13 cellular contexts compared by ENCODE assay signal in the genomic region with DNA sequence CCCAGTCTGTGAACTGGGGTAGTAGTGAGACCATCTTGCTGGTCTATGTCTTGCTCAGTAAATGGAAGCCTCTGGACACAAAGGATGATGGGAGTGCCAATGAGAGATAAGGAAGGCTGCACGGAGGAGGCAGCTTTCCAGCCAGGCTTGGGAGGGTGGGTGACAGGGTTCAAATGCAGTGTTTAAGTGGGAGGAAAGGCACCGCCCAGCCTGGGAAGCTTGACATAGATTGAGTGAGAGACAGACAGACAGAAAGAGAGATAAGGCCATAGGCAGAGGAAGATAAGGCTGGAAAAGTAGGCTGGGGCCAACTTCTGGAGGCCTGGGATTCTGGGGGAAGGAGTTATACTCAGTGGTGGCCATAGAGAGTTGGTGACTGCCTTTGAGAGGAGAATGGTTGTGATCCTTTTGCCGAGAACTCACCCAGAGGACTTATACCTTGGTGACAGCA. TPM values are rescaled to one million over a fixed set of nuclear protein-coding genes. Genes with fewer than 3 reads are reported as not detected.
DNase-seq lines count a peak whose midpoint lies in the region; ATAC-seq, FAIRE-seq and TF ChIP-seq lines count a peak whose summit lies in the region.
"Had no signal": no experiment of that assay in that cellular context is flagged by ENCODE, and none has a peak within 500 bp of the region (broad histone marks: within the 10 kb centered on the region; RNA-seq: fewer than 3 reads in every experiment).

No MANE protein-coding gene starts in this region.

- peak overlapping the region; percentile 92 for H4K91ac ChIP-seq in mesenchymal stem cell (ENCODE audit: low read length)

- peak overlapping the region; percentile 44 to 77 for H3K4ac ChIP-seq in mesenchymal stem cell (ENCODE audit: low read depth in 1 of 2, low read length in 2 of 2)

- H2AFZ ChIP-seq in mesenchymal stem cell (ENCODE audit: low read depth, low read length), result no peak overlapping the region

- ATAC-seq in thoracic aorta (ENCODE audit: insufficient number of reproducible peaks, low FRiP score, low read depth), result no peak

- no peak overlapping the region for H3K4me3 ChIP-seq in WERI-Rb-1 (ENCODE audit: low read depth, low read length)
- no peak overlapping the region for H3K4me3 ChIP-seq in mesenchymal stem cell (ENCODE audit: insufficient read depth in 1 of 2, low read depth in 1 of 2, low read length in 2 of 2)
- no peak overlapping the region for H3K4me3 ChIP-seq in thoracic aorta
- H3K4me3 ChIP-seq in HAP-1, result no peak overlapping the region

- 54% methylated on average over 3 of the region's 3 CpGs for WGBS in mesenchymal stem cell

- peak overlapping the region; percentile 67 to 96 for H3K18ac ChIP-seq in mesenchymal stem cell (ENCODE audit: low read depth in 1 of 2, low read length in 2 of 2)

- H2AK5ac ChIP-seq in mesenchymal stem cell (ENCODE audit: low read length, severe bottlenecking), result peak overlapping the region; percentile 76

- H2BK15ac ChIP-seq in mesenchymal stem cell (ENCODE audit: low read depth, poor library complexity, severe bottlenecking), result peak overlapping the region; percentile 60

- H2BK12ac ChIP-seq in mesenchymal stem cell (ENCODE audit: low read length in 2 of 2), result peak overlapping the region; percentile 64 to 96

- peak overlapping the region; percentile 69 for H3K9ac ChIP-seq in mesenchymal stem cell (ENCODE audit: low read length)

- peak; percentile 38 for FAIRE-seq in HTR-8/SVneo (lab: Jason Lieb, UNC)

- H3K27me3 ChIP-seq in WERI-Rb-1 (ENCODE audit: insufficient read depth, low read depth, severe bottlenecking), result no peaks in the 10 kb centered on the region
- H3K27me3 ChIP-seq in mesenchymal stem cell (ENCODE audit: control insufficient read depth in 1 of 2, insufficient read depth in 1 of 2, low read length in 2 of 2), result no peaks in the 10 kb centered on the region
- no peaks in the 10 kb centered on the region for H3K27me3 ChIP-seq in thoracic aorta (replicated peaks; ENCODE audit: insufficient read depth)
- peaks cover 20% of the 10 kb centered on the region for H3K27me3 ChIP-seq in HAP-1 (ENCODE audit: low read depth)

- peak overlapping the region in 1 of 2 experiments; percentile 8 for H3K14ac ChIP-seq in mesenchymal stem cell (ENCODE audit: low read length in 2 of 2)

- peak overlapping the region; percentile 71 for H2BK5ac ChIP-seq in mesenchymal stem cell (ENCODE audit: low read depth, low read length, poor library complexity, severe bottlenecking)

- H4K8ac ChIP-seq in mesenchymal stem cell (ENCODE audit: low read length), result peak overlapping the region; percentile 73

- DNase-seq in HTR-8/SVneo (ENCODE audit: insufficient read length, low spot score) (no peak), WERI-Rb-1 (no peak), mesenchymal stem cell (peak; percentile 25), thoracic aorta (ENCODE audit: low spot score) (no peak), AG08395 (ENCODE audit: low spot score) (no peak), AG08396 (ENCODE audit: low spot score) (no peak), HAP-1 (ENCODE audit: low spot score in 2 of 2) (no peak)
- DNase-seq: activated CD4-positive, alpha-beta memory T cell treated with anti-CD3 and anti-CD28 coated beads, Interleukin-2, amount 10 ng/mL, durations not matched to agents 7 days and 5 days; activated naive CD8-positive, alpha-beta T cell treated with anti-CD3 and anti-CD28 coated beads, Interleukin-2, amount 10 ng/mL, durations not matched to agents 7 days and 5 days; effector CD8-positive, alpha-beta T cell; KBM-7; midbrain; NCI-H2029 had no signal

- peaks cover 2% of the 10 kb centered on the region for H3K79me1 ChIP-seq in mesenchymal stem cell (replicated peaks; ENCODE audit: low read length, poor library complexity, severe bottlenecking)

- no peak overlapping the region for H3K4me2 ChIP-seq in mesenchymal stem cell (ENCODE audit: low read length, poor library complexity, severe bottlenecking)

- H3K27ac ChIP-seq in WERI-Rb-1 (peak overlapping the region; percentile 60), mesenchymal stem cell (ENCODE audit: low read length, poor library complexity, severe bottlenecking) (peak overlapping the region; percentile 99), thoracic aorta (peak overlapping the region; percentile 98)

- peak overlapping the region; percentile 99 for H2BK120ac ChIP-seq in mesenchymal stem cell (ENCODE audit: low read depth, low read length)

- H3K36me3 ChIP-seq in WERI-Rb-1, result no peaks in the 10 kb centered on the region
- H3K36me3 ChIP-seq in mesenchymal stem cell (ENCODE audit: control insufficient read depth in 1 of 2, insufficient read depth in 2 of 2, low read depth in 1 of 2, low read length in 2 of 2), result no peaks in the 10 kb centered on the region
- H3K36me3 ChIP-seq in thoracic aorta, result no peaks in the 10 kb centered on the region
- no peaks in the 10 kb centered on the region for H3K36me3 ChIP-seq in HAP-1 (replicated peaks)

- in situ Hi-C loops in HAP-1 (cut with MboI; ENCODE audit: low sequenced_read_pairs), result no loop called here

- no peaks in the 10 kb centered on the region for H3K9me3 ChIP-seq in WERI-Rb-1 (ENCODE audit: severe bottlenecking)
- no peaks in the 10 kb centered on the region for H3K9me3 ChIP-seq in mesenchymal stem cell (ENCODE audit: control insufficient read depth, low read length)
- H3K9me3 ChIP-seq in thoracic aorta, result no peaks in the 10 kb centered on the region
- no peaks in the 10 kb centered on the region for H3K9me3 ChIP-seq in HAP-1

- TF ChIP-seq CTCF in WERI-Rb-1 (IDR thresholded peaks at IDR 0.05; ENCODE audit: low read depth, low read length), result no peak
- TF ChIP-seq CTCF in thoracic aorta (IDR thresholded peaks at IDR 0.05), result no peak

- H3K4me1 ChIP-seq in mesenchymal stem cell (ENCODE audit: control insufficient read depth, insufficient read depth, low read depth, low read length) (peaks cover 68% of the 10 kb centered on the region), thoracic aorta (ENCODE audit: control insufficient read depth in 1 of 2, low read depth in 2 of 2) (peaks cover 40 to 93% of the 10 kb centered on the region in 2 donors), HAP-1 (peaks cover 4% of the 10 kb centered on the region; the same call in 1 of the 2 replicates)

- H3K23ac ChIP-seq in mesenchymal stem cell (ENCODE audit: low read length in 2 of 2), result no peak overlapping the region

RNA-seq across cellular contexts. Expression of gene COL1A1, which starts 7.2 kb away (rescaled TPM):
- polyA plus RNA-seq in mesenchymal stem cell (2013, experiment 1 of 2), result 4,381 TPM
- 4,150 TPM for polyA plus RNA-seq in mesenchymal stem cell (2013, experiment 2 of 2)
- 100 to 1,000 TPM; 261 to 270 TPM for total RNA-seq in thoracic aorta

RNA-seq across cellular contexts. Expression of gene SGCA, which starts 42.8 kb away (rescaled TPM):
- polyA plus RNA-seq in mesenchymal stem cell (2013, experiment 1 of 2), result 0.14 TPM
- polyA plus RNA-seq in mesenchymal stem cell (2013, experiment 2 of 2), result 0.08 TPM
- 100 to 1,000 TPM in 1 of 2 donors, 10 to 100 TPM in 1; 95.5 to 158 TPM for total RNA-seq in thoracic aorta
- total RNA-seq: activated naive CD8-positive, alpha-beta T cell treated with anti-CD3 and anti-CD28 coated beads, Interleukin-2, amount 10 ng/mL, durations not matched to agents 7 days and 5 days had no signal

RNA-seq across cellular contexts. Expression of gene PPP1R9B, which starts 58.2 kb away (rescaled TPM):
- polyA plus RNA-seq in mesenchymal stem cell (2013, experiment 1 of 2), result 34.9 TPM
- 33.0 TPM for polyA plus RNA-seq in mesenchymal stem cell (2013, experiment 2 of 2)
- total RNA-seq in thoracic aorta, result 10 to 100 TPM; 53.3 to 67.1 TPM
